8 cellular contexts compared by ENCODE assay signal in the genomic region with DNA sequence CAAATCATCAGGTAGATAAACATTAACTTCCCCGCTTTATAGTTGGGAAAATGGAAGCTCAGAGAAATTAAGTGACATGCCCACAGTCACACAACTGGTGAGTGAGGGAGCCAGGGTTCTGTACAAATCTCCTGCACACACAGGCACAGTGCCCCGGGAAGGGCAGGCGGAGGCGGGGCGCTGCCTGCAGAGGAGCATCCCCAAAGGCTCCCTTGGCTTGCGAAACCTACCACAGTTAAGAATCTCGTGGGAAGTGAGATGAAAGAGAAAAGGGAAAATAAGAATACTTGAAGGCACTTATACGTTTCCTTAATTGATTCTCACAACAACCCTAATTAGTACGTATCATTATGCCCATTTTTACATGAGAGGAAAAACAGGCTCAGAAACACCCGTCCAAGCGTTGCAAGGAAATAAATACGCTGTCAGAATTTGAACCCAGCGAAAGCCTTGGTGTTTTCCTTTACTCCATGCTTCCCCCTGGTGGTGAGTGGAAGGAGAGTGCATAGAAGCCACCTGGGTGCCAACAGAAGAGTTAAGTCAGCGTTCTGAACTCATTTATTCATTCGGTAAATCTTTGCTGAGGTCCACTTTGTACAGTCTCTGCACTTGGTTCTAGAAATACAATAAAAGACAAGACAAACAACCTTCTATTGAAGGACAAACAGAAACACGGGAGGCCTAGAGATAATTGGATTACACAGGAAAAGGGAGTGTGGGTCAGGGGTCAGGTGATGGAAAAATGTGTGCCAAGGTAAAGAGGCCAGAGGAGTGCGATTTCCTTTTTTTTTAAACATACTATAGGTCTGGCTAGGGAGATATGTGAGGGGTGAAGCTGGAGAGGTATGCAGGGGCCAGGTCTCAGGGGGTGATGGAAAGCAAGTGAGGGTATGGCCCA. TPM values are rescaled to one million over a fixed set of nuclear protein-coding genes. Genes with fewer than 3 reads are reported as not detected.
A peak's percentile ranks its signal among the peaks of the same experiment; 100 is the strongest.
DNase-seq lines count a peak whose midpoint lies in the region; ATAC-seq, FAIRE-seq and TF ChIP-seq lines count a peak whose summit lies in the region.

No MANE protein-coding gene starts in this region.

- FAIRE-seq in HTR-8/SVneo (lab: Jason Lieb, UNC) (no peak), RCC 7860 (lab: Jason Lieb, UNC) (no peak)

- H3K36me3 ChIP-seq in DOHH2 (ENCODE audit: control insufficient read depth, low read length) (no peaks in the 10 kb centered on the region), ascending aorta (peaks cover 4 to 13% of the 10 kb centered on the region in 2 donors)

- H3K79me2 ChIP-seq in DOHH2 (ENCODE audit: control insufficient read depth, low read length): no peaks in the 10 kb centered on the region

- H4K20me1 ChIP-seq in DOHH2 (ENCODE audit: control insufficient read depth, insufficient read depth, low read depth, low read length): no peaks in the 10 kb centered on the region

- H3K9me3 ChIP-seq in DOHH2 (ENCODE audit: control insufficient read depth, insufficient read depth, low read length) (no peaks in the 10 kb centered on the region), ascending aorta (no peaks in the 10 kb centered on the region)

- H3K27ac ChIP-seq in DOHH2 (ENCODE audit: low read depth, low read length) (no peak overlapping the region), ascending aorta (no peak overlapping the region)

- no peaks in the 10 kb centered on the region for H3F3A ChIP-seq in DOHH2 (ENCODE audit: control insufficient read depth, insufficient read depth)

- peak; percentile 87 for TF ChIP-seq CTCF in DOHH2 (IDR thresholded peaks at IDR 0.05; ENCODE audit: low read depth, low read length, poor library complexity, severe bottlenecking)
- peak; percentile 49 to 85 (median 70) for TF ChIP-seq CTCF in ascending aorta (IDR thresholded peaks at IDR 0.05)

- no peaks in the 10 kb centered on the region for H3K4me1 ChIP-seq in DOHH2 (ENCODE audit: control insufficient read depth, low read length)
- H3K4me1 ChIP-seq in ascending aorta: no peaks in the 10 kb centered on the region

- intact Hi-C loops in ascending aorta (cut with DNase I): loop anchor here (1.0 to 5.0 kb wide), 3 partner anchors 147 to 370 kb away; no protein-coding TSS in a partner anchor

- ATAC-seq in GM21360 (IDR thresholded peaks at IDR 0.05; ENCODE audit: unreplicated experiment) (no peak), HG02970 (IDR thresholded peaks at IDR 0.05; ENCODE audit: low FRiP score, unreplicated experiment) (no peak)

- H3K27me3 ChIP-seq in DOHH2 (ENCODE audit: control insufficient read depth, low read length) (no peaks in the 10 kb centered on the region), ascending aorta (no peaks in the 10 kb centered on the region)

- peak; percentile 25 for DNase-seq in HTR-8/SVneo (ENCODE audit: insufficient read length, low spot score)
- peak; percentile 21 for DNase-seq in RCC 7860 (ENCODE audit: low spot score)
- DNase-seq in ascending aorta (ENCODE audit: low spot score in 2 of 2): no peak
- DNase-seq in iPS-NIHi7 (ENCODE audit: extremely low spot score): peak; percentile 65
- peak; percentile 55 for DNase-seq in stimulated activated CD4-positive, alpha-beta T cell treated with anti-CD3 and anti-CD28 coated beads, Interleukin-2, amount 100 ng/mL, for 4 hours (ENCODE audit: low read depth)

- H3K4me3 ChIP-seq in DOHH2 (ENCODE audit: low read length) (no peak overlapping the region), ascending aorta (peak overlapping the region in 1 of 2 donors; percentile 1)

- H3K4me2 ChIP-seq in DOHH2 (ENCODE audit: low read length): no peak overlapping the region

- no peaks in the 10 kb centered on the region for H3K9me2 ChIP-seq in DOHH2 (replicated peaks; ENCODE audit: control insufficient read depth, low read length)

RNA-seq across cellular contexts. Expression of gene ACP6, which starts 28.4 kb away (rescaled TPM):
- total RNA-seq in ascending aorta: 7.5 TPM

Comparison
In these comparisons a context has a peak if more than half of its experiments do, and no peak if none do; other contexts are left out.
1. DNase-seq: peak in HTR-8/SVneo (single experiment), RCC 7860 (single experiment), iPS-NIHi7 (single experiment) and stimulated activated CD4-positive, alpha-beta T cell treated with anti-CD3 and anti-CD28 coated beads, Interleukin-2, amount 100 ng/mL, for 4 hours (single experiment); none in ascending aorta (0 of 2).